1 cellular context compared by ENCODE assay signal in genomic region chr10:79447911-79448731, GRCh38.
TF ChIP-seq lines count a peak whose summit lies in the region.

No MANE protein-coding gene starts in this region.

TF ChIP-seq in IMR-90, 13 proteins besides CTCF, POLR2A, EP300 and RAD21:
- no peak for TF ChIP-seq MXI1 (IDR thresholded peaks at IDR 0.05; ENCODE audit: borderline replicate concordance, low read depth, low read length)
- no peak for TF ChIP-seq ELK1 (IDR thresholded peaks at IDR 0.05; ENCODE audit: borderline replicate concordance, low read depth, low read length)
- no peak for TF ChIP-seq MAZ (IDR thresholded peaks at IDR 0.05; ENCODE audit: borderline replicate concordance, low read depth, low read length)
- TF ChIP-seq FOS (IDR thresholded peaks at IDR 0.05; ENCODE audit: low read depth, low read length) = no peak
- TF ChIP-seq CHD1 (IDR thresholded peaks at IDR 0.05; ENCODE audit: low read depth, low read length) = no peak
- no peak for TF ChIP-seq BHLHE40 (IDR thresholded peaks at IDR 0.05; ENCODE audit: low read depth, low read length)
- no peak for TF ChIP-seq RFX5 (IDR thresholded peaks at IDR 0.05; ENCODE audit: low read depth, low read length)
- TF ChIP-seq USF2 (IDR thresholded peaks at IDR 0.05; ENCODE audit: low read depth, low read length) = no peak
- TF ChIP-seq MAFK (IDR thresholded peaks at IDR 0.05; ENCODE audit: low read depth, low read length) = no peak
- no peak for TF ChIP-seq CEBPB (IDR thresholded peaks at IDR 0.05; ENCODE audit: low read depth, low read length)
- no peak for TF ChIP-seq SMC3 (IDR thresholded peaks at IDR 0.05; ENCODE audit: low read depth, low read length)
- no peak for TF ChIP-seq NFE2L2 (IDR thresholded peaks at IDR 0.05; ENCODE audit: low read depth, low read length)
- TF ChIP-seq RCOR1 (IDR thresholded peaks at IDR 0.05; ENCODE audit: insufficient replicate concordance, low read length) = no peak
